Comparison of ENCODE assay signal across 16 cellular contexts in the genomic region with DNA sequence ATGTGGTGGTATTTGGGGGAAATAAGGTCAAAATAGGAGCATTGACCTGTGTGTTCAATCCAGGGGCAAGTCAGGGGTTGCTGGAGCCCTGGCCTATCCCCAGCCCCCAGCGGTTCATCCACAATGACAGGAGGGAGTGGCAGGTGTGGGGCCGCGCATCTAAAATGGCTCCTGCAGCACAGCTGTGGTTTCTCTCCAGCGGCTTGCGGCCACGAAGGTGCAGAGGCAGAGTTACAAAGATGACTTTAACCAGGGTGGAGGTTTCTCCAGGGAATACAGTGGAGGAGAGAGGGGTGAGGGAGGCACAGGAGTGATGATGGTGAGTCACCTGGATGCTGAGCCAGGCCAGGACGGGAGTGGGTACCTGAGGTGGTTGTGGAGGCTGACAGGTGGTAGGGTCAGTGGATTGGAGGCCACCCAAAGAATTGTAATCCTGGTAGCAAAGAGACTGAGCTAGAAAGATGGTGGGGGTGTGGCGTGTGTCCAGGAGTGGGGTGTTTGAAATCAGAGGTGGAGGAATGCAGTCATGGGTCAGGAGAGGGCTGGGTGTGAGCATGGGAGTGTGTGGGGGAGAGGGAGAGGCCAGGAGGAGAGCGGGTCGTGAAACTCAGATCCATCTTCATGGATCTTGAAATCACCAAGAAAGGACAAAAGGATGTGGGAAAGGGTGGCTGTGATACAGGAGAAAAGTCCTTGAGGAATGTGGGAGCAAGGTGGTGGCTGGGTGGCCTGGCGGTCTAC.
DNase-seq lines count a peak whose midpoint lies in the region; ATAC-seq and TF ChIP-seq lines count a peak whose summit lies in the region.
"Had no signal": no experiment of that assay in that cellular context is flagged by ENCODE, and none has a peak within 500 bp of the region (broad histone marks: within the 10 kb centered on the region; RNA-seq: fewer than 3 reads in every experiment).

No MANE protein-coding gene starts in this region.

- no peak overlapping the region for H2AFZ ChIP-seq in SU-DHL-6 (ENCODE audit: low read depth, low read length, severe bottlenecking)
- H2AFZ ChIP-seq: parathyroid adenoma had no signal

- no peaks in the 10 kb centered on the region for H3K79me2 ChIP-seq in SU-DHL-6 (ENCODE audit: insufficient read depth, low read length)

- POLR2A ChIA-PET in activated CD4-positive, alpha-beta T cell treated with anti-CD3 and anti-CD28 coated beads, Interleukin-2, amount 10 ng/mL, durations not matched to agents 7 days and 5 days (lab: Charles Lee), result no interaction called here

- 73 to 83% methylated on average over 11 of the region's 11 CpGs for WGBS in tibial nerve, 2 donors

- no peak for TF ChIP-seq EP300 in tibial nerve (IDR thresholded peaks at IDR 0.05)

- intact Hi-C loops in natural killer cell (cut with micrococcal nuclease), result no loop called here

- TF ChIP-seq POLR2A in tibial nerve (IDR thresholded peaks at IDR 0.05), result no peak

- H3K36me3 ChIP-seq in SU-DHL-6 (ENCODE audit: low read length) (no peaks in the 10 kb centered on the region), tibial nerve (peaks cover 0 to 22% (median 0%) of the 10 kb centered on the region in 3 donors)

- H3K4me1 ChIP-seq in tibial nerve, result peaks cover 0 to 61% (median 11%) of the 10 kb centered on the region in 4 donors
- H3K4me1 ChIP-seq: parathyroid adenoma had no signal

- peak overlapping the region; percentile 78 for H3K27ac ChIP-seq in SU-DHL-6 (ENCODE audit: low read depth, low read length)
- peak overlapping the region in 3 of 4 donors; percentile 23 to 81 (median 75) for H3K27ac ChIP-seq in tibial nerve
- H3K27ac ChIP-seq: parathyroid adenoma had no signal

- H3K9ac ChIP-seq in SU-DHL-6 (ENCODE audit: low read length), result no peak overlapping the region
- H3K9ac ChIP-seq: parathyroid adenoma had no signal

- H3K9me2 ChIP-seq in SU-DHL-6 (replicated peaks; ENCODE audit: insufficient read depth, low read length), result no peaks in the 10 kb centered on the region

- H3K4me1 Mint-ChIP-seq in natural killer cell, result no peaks in the 10 kb centered on the region
- no peaks in the 10 kb centered on the region for H3K4me1 Mint-ChIP-seq in activated CD4-positive, alpha-beta T cell treated with anti-CD3 and anti-CD28 coated beads, Interleukin-2, amount 10 ng/mL, durations not matched to agents 7 days and 5 days
- H3K4me1 Mint-ChIP-seq: activated naive CD4-positive, alpha-beta T cell treated with anti-CD3 and anti-CD28 coated beads, Interleukin-2, amount 10 ng/mL, durations not matched to agents 7 days and 5 days had no signal

- no peaks in the 10 kb centered on the region for H3K9me3 Mint-ChIP-seq in natural killer cell
- no peaks in the 10 kb centered on the region for H3K9me3 Mint-ChIP-seq in activated CD4-positive, alpha-beta T cell treated with anti-CD3 and anti-CD28 coated beads, Interleukin-2, amount 10 ng/mL, durations not matched to agents 7 days and 5 days
- H3K9me3 Mint-ChIP-seq: activated naive CD4-positive, alpha-beta T cell treated with anti-CD3 and anti-CD28 coated beads, Interleukin-2, amount 10 ng/mL, durations not matched to agents 7 days and 5 days; stimulated activated naive CD8-positive, alpha-beta T cell treated with anti-CD3 and anti-CD28 coated beads, Interleukin-15, Interleukin-2, amounts not matched to agents 100 ng/mL and 50 ng/mL, for 24 hours; T-helper 1 cell treated with Interleukin-12 subunit alpha and Interleukin-12 subunit beta and Interleukin-4 antibody, amounts not matched to agents 30 μg/mL and 1 μg/mL, for 36 hours had no signal

- H3K27me3 ChIP-seq in SU-DHL-6 (ENCODE audit: low read length), result no peaks in the 10 kb centered on the region
- H3K27me3 ChIP-seq in tibial nerve, result no peaks in the 10 kb centered on the region

- no peak overlapping the region for H3K27ac Mint-ChIP-seq in natural killer cell
- no peak overlapping the region for H3K27ac Mint-ChIP-seq in activated CD4-positive, alpha-beta T cell treated with anti-CD3 and anti-CD28 coated beads, Interleukin-2, amount 10 ng/mL, durations not matched to agents 7 days and 5 days
- H3K27ac Mint-ChIP-seq: activated CD8-positive, alpha-beta T cell treated with anti-CD3 and anti-CD28 coated beads, Interleukin-2, amount 10 ng/mL, durations not matched to agents 7 days and 5 days; activated naive CD4-positive, alpha-beta T cell treated with anti-CD3 and anti-CD28 coated beads, Interleukin-2, amount 10 ng/mL, durations not matched to agents 7 days and 5 days; stimulated activated naive CD8-positive, alpha-beta T cell treated with anti-CD3 and anti-CD28 coated beads, Interleukin-15, Interleukin-2, amounts not matched to agents 100 ng/mL and 50 ng/mL, for 24 hours; T-helper 1 cell treated with Interleukin-12 subunit alpha and Interleukin-12 subunit beta and Interleukin-4 antibody, amounts not matched to agents 30 μg/mL and 1 μg/mL, for 36 hours had no signal

- CTCF ChIA-PET in activated CD4-positive, alpha-beta T cell treated with anti-CD3 and anti-CD28 coated beads, Interleukin-2, amount 10 ng/mL, durations not matched to agents 7 days and 5 days (lab: Charles Lee), result interaction anchor here (0.8 to 1.2 kb wide), 2 partner anchors 18 to 27 kb away, joined by 3 read pairs; no protein-coding TSS in a partner anchor

- ATAC-seq in natural killer cell, result no peak
- ATAC-seq: activated CD8-positive, alpha-beta T cell treated with anti-CD3 and anti-CD28 coated beads, Interleukin-2, amount 10 ng/mL, durations not matched to agents 7 days and 5 days had no signal

- no peak for TF ChIP-seq CTCF in SU-DHL-6 (IDR thresholded peaks at IDR 0.05; ENCODE audit: insufficient read depth, low read length, poor library complexity, severe bottlenecking)
- TF ChIP-seq CTCF in tibial nerve (IDR thresholded peaks at IDR 0.05), result no peak
- no peak for TF ChIP-seq CTCF in natural killer cell (IDR thresholded peaks at IDR 0.05)

- no peaks in the 10 kb centered on the region for H3K36me3 Mint-ChIP-seq in natural killer cell
- no peaks in the 10 kb centered on the region for H3K36me3 Mint-ChIP-seq in activated CD4-positive, alpha-beta T cell treated with anti-CD3 and anti-CD28 coated beads, Interleukin-2, amount 10 ng/mL, durations not matched to agents 7 days and 5 days (ENCODE audit: low read depth)
- H3K36me3 Mint-ChIP-seq: activated naive CD4-positive, alpha-beta T cell treated with anti-CD3 and anti-CD28 coated beads, Interleukin-2, amount 10 ng/mL, durations not matched to agents 7 days and 5 days had no signal

- no peaks in the 10 kb centered on the region for H3K27me3 Mint-ChIP-seq in natural killer cell (ENCODE audit: low read depth in 2 of 2)
- H3K27me3 Mint-ChIP-seq in activated CD4-positive, alpha-beta T cell treated with anti-CD3 and anti-CD28 coated beads, Interleukin-2, amount 10 ng/mL, durations not matched to agents 7 days and 5 days, result no peaks in the 10 kb centered on the region
- H3K27me3 Mint-ChIP-seq: stimulated activated naive CD8-positive, alpha-beta T cell treated with anti-CD3 and anti-CD28 coated beads, Interleukin-15, Interleukin-2, amounts not matched to agents 100 ng/mL and 50 ng/mL, for 24 hours had no signal

- peaks cover 18% of the 10 kb centered on the region for H3F3A ChIP-seq in SU-DHL-6 (ENCODE audit: insufficient read depth)

- no peaks in the 10 kb centered on the region for H4K20me1 ChIP-seq in SU-DHL-6 (ENCODE audit: low read depth, low read length)

- no peaks in the 10 kb centered on the region for H3K9me3 ChIP-seq in SU-DHL-6 (ENCODE audit: insufficient read depth, low read length)
- H3K9me3 ChIP-seq in tibial nerve, result no peaks in the 10 kb centered on the region

- H3K4me3 Mint-ChIP-seq in natural killer cell, result no peak overlapping the region
- no peak overlapping the region for H3K4me3 Mint-ChIP-seq in activated CD4-positive, alpha-beta T cell treated with anti-CD3 and anti-CD28 coated beads, Interleukin-2, amount 10 ng/mL, durations not matched to agents 7 days and 5 days
- H3K4me3 Mint-ChIP-seq: activated CD8-positive, alpha-beta T cell treated with anti-CD3 and anti-CD28 coated beads, Interleukin-2, amount 10 ng/mL, durations not matched to agents 7 days and 5 days; activated naive CD4-positive, alpha-beta T cell treated with anti-CD3 and anti-CD28 coated beads, Interleukin-2, amount 10 ng/mL, durations not matched to agents 7 days and 5 days; stimulated activated naive CD8-positive, alpha-beta T cell treated with anti-CD3 and anti-CD28 coated beads, Interleukin-15, Interleukin-2, amounts not matched to agents 100 ng/mL and 50 ng/mL, for 24 hours; T-helper 1 cell treated with Interleukin-12 subunit alpha and Interleukin-12 subunit beta and Interleukin-4 antibody, amounts not matched to agents 30 μg/mL and 1 μg/mL, for 36 hours had no signal

- peak overlapping the region; percentile 43 for H3K4me2 ChIP-seq in SU-DHL-6 (ENCODE audit: low read depth, low read length, poor library complexity, severe bottlenecking)

- peak; percentile 16 for DNase-seq in H4 (ENCODE audit: low spot score)
- peak; percentile 95 for DNase-seq in kidney glomerular epithelial cell (lab: John Stamatoyannopoulos, UW)
- DNase-seq in tibial nerve (ENCODE audit: low spot score in 2 of 2), result no peak
- no peak for DNase-seq in natural killer cell
- no peak for DNase-seq in iPS-NIHi7 (ENCODE audit: extremely low spot score)
- no peak for DNase-seq in activated CD4-positive, alpha-beta T cell treated with anti-CD3 and anti-CD28 coated beads, Interleukin-2, amount 10 ng/mL, durations not matched to agents 7 days and 5 days
- no peak for DNase-seq in D341Med (ENCODE audit: low spot score)
- DNase-seq: activated CD8-positive, alpha-beta T cell treated with anti-CD3 and anti-CD28 coated beads, Interleukin-2, amount 10 ng/mL, durations not matched to agents 7 days and 5 days; activated naive CD4-positive, alpha-beta T cell treated with anti-CD3 and anti-CD28 coated beads, Interleukin-2, amount 10 ng/mL, durations not matched to agents 7 days and 5 days; cortex of kidney; left cardiac atrium; stimulated activated CD4-positive, alpha-beta T cell treated with anti-CD3 and anti-CD28 coated beads, Interleukin-2, amount 100 ng/mL, for 24 hours had no signal

- H3K4me3 ChIP-seq in SU-DHL-6 (ENCODE audit: insufficient read depth, low read length, poor library complexity, severe bottlenecking) (peak overlapping the region; percentile 6), tibial nerve (no peak overlapping the region)

Comparison
In these comparisons a context has a peak if more than half of its experiments do, and no peak if none do; other contexts are left out.
1. DNase-seq: peak in H4 (single experiment) and kidney glomerular epithelial cell (single experiment); none in tibial nerve (0 of 2), natural killer cell (single experiment), iPS-NIHi7 (single experiment), activated CD4-positive, alpha-beta T cell treated with anti-CD3 and anti-CD28 coated beads, Interleukin-2, amount 10 ng/mL, durations not matched to agents 7 days and 5 days (single experiment) and D341Med (single experiment).